In the genomic region with DNA sequence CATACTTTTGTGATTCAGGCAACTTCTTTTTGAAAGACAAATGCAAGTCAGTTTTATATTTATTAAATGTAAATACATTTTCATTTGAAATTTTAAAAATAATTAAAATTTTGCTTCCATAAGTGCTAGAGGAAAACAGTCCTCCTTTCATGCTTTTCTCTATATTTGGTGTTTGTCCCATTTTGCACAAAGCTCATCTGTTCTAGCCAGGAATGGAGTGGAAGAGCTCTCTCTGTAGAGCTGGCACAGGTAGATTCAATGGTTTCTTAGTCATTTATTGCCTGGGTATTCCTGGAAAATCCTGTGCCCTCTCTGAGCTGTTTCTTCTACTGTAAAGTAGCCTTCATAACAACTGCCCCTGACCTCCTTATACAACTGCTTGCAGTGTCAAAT, we compare ENCODE assay signal across 26 cellular contexts.
"Had no signal": no experiment of that assay in that cellular context is flagged by ENCODE, and none has a peak within 500 bp of the region (broad histone marks: within the 10 kb centered on the region; RNA-seq: fewer than 3 reads in every experiment).

No MANE protein-coding gene starts in this region.

- H3K36me3 ChIP-seq: esophagus muscularis mucosa, gastroesophageal sphincter, lower lobe of right lung, sigmoid colon, stomach, thyroid gland had no signal

- H3K9me3 Mint-ChIP-seq: nephron had no signal

- H3K27me3 ChIP-seq: esophagus muscularis mucosa, foreskin keratinocyte, gastroesophageal sphincter, sigmoid colon, stomach, thyroid gland had no signal

- H3K4me3 ChIP-seq: coronary artery, esophagus muscularis mucosa, gastroesophageal sphincter, lower lobe of right lung, psoas muscle, sigmoid colon, stomach, thyroid gland had no signal

- H3K36me3 Mint-ChIP-seq: immature natural killer cell; naive thymus-derived CD4-positive, alpha-beta T cell; stimulated activated effector memory CD8-positive, alpha-beta T cell treated with anti-CD3 and anti-CD28 coated beads, Interleukin-12 subunit alpha, Interleukin-12 subunit beta, amount 100 ng/mL, for 72 hours had no signal

- ATAC-seq: gastroesophageal sphincter; left ventricle myocardium superior; lower lobe of right lung; naive thymus-derived CD4-positive, alpha-beta T cell; psoas muscle; right cardiac atrium; stimulated activated effector memory CD8-positive, alpha-beta T cell treated with anti-CD3 and anti-CD28 coated beads, Interleukin-12 subunit alpha, Interleukin-12 subunit beta, amount 100 ng/mL, for 72 hours had no signal

- H3K9me3 ChIP-seq: esophagus muscularis mucosa, gastroesophageal sphincter, lower lobe of right lung, psoas muscle, sigmoid colon, stomach, thyroid gland had no signal

- H3K27ac Mint-ChIP-seq: immature natural killer cell; naive thymus-derived CD4-positive, alpha-beta T cell; nephron; stimulated activated effector memory CD8-positive, alpha-beta T cell treated with anti-CD3 and anti-CD28 coated beads, Interleukin-12 subunit alpha, Interleukin-12 subunit beta, amount 100 ng/mL, for 72 hours had no signal

- H3K27ac ChIP-seq: coronary artery, esophagus muscularis mucosa, foreskin keratinocyte, gastroesophageal sphincter, lower lobe of right lung, psoas muscle, sigmoid colon, stomach, thyroid gland had no signal

- H3K4me1 Mint-ChIP-seq: immature natural killer cell; naive thymus-derived CD4-positive, alpha-beta T cell; nephron; stimulated activated effector memory CD8-positive, alpha-beta T cell treated with anti-CD3 and anti-CD28 coated beads, Interleukin-12 subunit alpha, Interleukin-12 subunit beta, amount 100 ng/mL, for 72 hours had no signal

- H3K4me1 ChIP-seq: esophagus muscularis mucosa, foreskin keratinocyte, gastroesophageal sphincter, lower lobe of right lung, psoas muscle, sigmoid colon, stomach, thyroid gland had no signal

- DNase-seq: effector memory CD4-positive, alpha-beta T cell; hypothalamus; immature natural killer cell; islet precursor cell; left ventricle myocardium superior; lower lobe of right lung; mesendoderm; midbrain; naive thymus-derived CD4-positive, alpha-beta T cell; nucleus accumbens; posterior cingulate gyrus; psoas muscle; right cardiac atrium; sigmoid colon; stimulated activated CD4-positive, alpha-beta T cell treated with anti-CD3 and anti-CD28 coated beads, Interleukin-2, amount 100 ng/mL, for 24 hours; stimulated activated CD4-positive, alpha-beta T cell treated with anti-CD3 and anti-CD28 coated beads, Interleukin-4, amount 100 ng/mL, for 24 hours; stimulated activated naive CD4-positive, alpha-beta T cell treated with Interleukin-2 at 50 U/mL for 16 hours; stomach; thyroid gland; trophoblast cell had no signal

- H3K27me3 Mint-ChIP-seq: naive thymus-derived CD4-positive, alpha-beta T cell had no signal

- H3K4me3 Mint-ChIP-seq: immature natural killer cell; naive thymus-derived CD4-positive, alpha-beta T cell; nephron; stimulated activated effector memory CD8-positive, alpha-beta T cell treated with anti-CD3 and anti-CD28 coated beads, Interleukin-12 subunit alpha, Interleukin-12 subunit beta, amount 100 ng/mL, for 72 hours had no signal
